Comparison of ENCODE assay signal across 12 cellular contexts in the genomic region with DNA sequence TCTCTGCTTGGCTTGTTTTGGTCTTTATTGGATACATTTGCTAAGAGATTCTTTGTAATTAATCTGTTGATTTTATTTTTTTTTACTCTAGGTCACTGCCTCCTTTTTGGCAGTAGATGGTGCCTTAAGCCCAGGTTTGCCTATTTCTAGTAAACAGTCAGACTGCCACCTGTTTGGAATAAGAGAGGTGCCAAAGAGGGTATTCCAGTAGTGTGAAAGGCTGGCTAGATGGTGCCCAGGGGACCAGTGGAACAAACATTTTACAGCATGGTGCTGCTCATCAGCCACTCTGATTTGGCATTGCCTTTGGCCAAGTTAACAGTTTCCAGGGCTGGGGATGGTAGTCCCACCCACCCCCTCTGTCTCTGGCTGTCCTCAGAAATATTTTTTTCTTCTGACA. TPM values are rescaled to one million over a fixed set of nuclear protein-coding genes. Genes with fewer than 3 reads are reported as not detected.
DNase-seq lines count a peak whose midpoint lies in the region; ATAC-seq, FAIRE-seq and TF ChIP-seq lines count a peak whose summit lies in the region.
"Had no signal": no experiment of that assay in that cellular context is flagged by ENCODE, and none has a peak within 500 bp of the region (broad histone marks: within the 10 kb centered on the region; RNA-seq: fewer than 3 reads in every experiment).

No MANE protein-coding gene starts in this region.

- H3K4me1 ChIP-seq in GM12878 (ENCODE audit: control insufficient read depth, insufficient read depth, low read length) (no peaks in the 10 kb centered on the region), liver (ENCODE audit: control insufficient read depth in 4 of 4, insufficient read depth in 4 of 4, low read length in 3 of 4) (no peaks in the 10 kb centered on the region), vagina (no peaks in the 10 kb centered on the region)
- H3K4me1 ChIP-seq: suprapubic skin had no signal

- H3K9ac ChIP-seq in GM12878 (ENCODE audit: control insufficient read depth, insufficient read depth, low read length) (no peak overlapping the region), liver (ENCODE audit: low read depth in 1 of 2, low read length in 2 of 2) (no peak overlapping the region)

- no peaks in the 10 kb centered on the region for H3K79me2 ChIP-seq in GM12878 (ENCODE audit: control insufficient read depth, insufficient read depth, low read length)

- H3K27me3 ChIP-seq in GM12878 (replicated peaks in 1 of 2; ENCODE audit: control insufficient read depth in 2 of 2, insufficient read depth in 2 of 2, low read length in 1 of 2): no peaks in the 10 kb centered on the region
- no peaks in the 10 kb centered on the region for H3K27me3 ChIP-seq in liver (ENCODE audit: control insufficient read depth in 4 of 4, insufficient read depth in 4 of 4, low read length in 3 of 4)
- H3K27me3 ChIP-seq in vagina: no peaks in the 10 kb centered on the region
- H3K27me3 ChIP-seq: suprapubic skin had no signal

- TF ChIP-seq RAD21 in GM12878 (IDR thresholded peaks at IDR 0.05; ENCODE audit: insufficient read depth, low read depth, low read length): peak; percentile 52
- peak; percentile 79 to 80 for TF ChIP-seq RAD21 in liver (IDR thresholded peaks at IDR 0.05)

- H3K4me1 Mint-ChIP-seq in effector memory CD8-positive, alpha-beta T cell (ENCODE audit: low read depth in 2 of 2): no peaks in the 10 kb centered on the region

- SMC1A ChIA-PET in GM12878 (lab: Charles Lee; ENCODE audit: uncharacterized antibody, unreplicated experiment): no interaction called here

- no peaks in the 10 kb centered on the region for H4K20me1 ChIP-seq in GM12878 (ENCODE audit: control insufficient read depth, insufficient read depth)

- TF ChIP-seq EP300 in GM12878 (IDR thresholded peaks at IDR 0.05; ENCODE audit: borderline replicate concordance in 1 of 2, control insufficient read depth in 1 of 2, low read depth in 2 of 2, low read length in 2 of 2): no peak

- H3K27ac Mint-ChIP-seq in effector memory CD8-positive, alpha-beta T cell: no peak overlapping the region

- FAIRE-seq in GM12878 (lab: Jason Lieb, UNC): no peak
- FAIRE-seq: frontal cortex, HTR-8/SVneo had no signal

- no peaks in the 10 kb centered on the region for H3K36me3 Mint-ChIP-seq in effector memory CD8-positive, alpha-beta T cell (ENCODE audit: insufficient read depth)

- H3K27ac ChIP-seq in C4-2B (no peak overlapping the region), GM12878 (ENCODE audit: control insufficient read depth, insufficient read depth) (no peak overlapping the region), liver (ENCODE audit: low read depth in 1 of 2, low read length in 2 of 2) (no peak overlapping the region), vagina (no peak overlapping the region)
- H3K27ac ChIP-seq: skin epidermis, suprapubic skin had no signal

- no TSS peak for BruUV-seq in GM12878 (replicated peaks; lab: Mats Ljungman, UMichigan)

- TF ChIP-seq POLR2A in GM12878 (IDR thresholded peaks at IDR 0.05; ENCODE audit: low read depth, low read length) (no peak), vagina (IDR thresholded peaks at IDR 0.05) (no peak)

- H3K9me3 Mint-ChIP-seq in effector memory CD8-positive, alpha-beta T cell: peaks cover 0 to 2% of the 10 kb centered on the region in 2 donors

- no peak overlapping the region for H3K4me2 ChIP-seq in GM12878 (ENCODE audit: control insufficient read depth, insufficient read depth)

- intact Hi-C loops in GM12878 (cut with micrococcal nuclease; ENCODE audit: unreplicated experiment): no loop called here
- intact Hi-C loops in vagina (cut with DNase I): no loop called here

- RAD21 ChIA-PET in GM12878 (lab: Charles Lee; ENCODE audit: unreplicated experiment): no interaction called here

- in situ Hi-C loops in GM12878 (cut with MboI): no loop called here

- CTCF ChIA-PET in GM12878 (lab: Yijun Ruan, JAX): no interaction called here

- POLR2A ChIA-PET in GM12878 (lab: Charles Lee): no interaction called here

- no peak for ATAC-seq in GM12878
- no peak for ATAC-seq in effector memory CD8-positive, alpha-beta T cell (replicated peaks)

- H3K4me3 Mint-ChIP-seq in effector memory CD8-positive, alpha-beta T cell: no peak overlapping the region

- H3K27me3 Mint-ChIP-seq in effector memory CD8-positive, alpha-beta T cell: no peaks in the 10 kb centered on the region

- H3K9me3 ChIP-seq in GM12878 (replicated peaks; ENCODE audit: control insufficient read depth, insufficient read depth, low read length): no peaks in the 10 kb centered on the region
- H3K9me3 ChIP-seq in liver (ENCODE audit: control insufficient read depth in 4 of 4, low read length in 3 of 4): no peaks in the 10 kb centered on the region
- H3K9me3 ChIP-seq in vagina: no peaks in the 10 kb centered on the region
- H3K9me3 ChIP-seq: suprapubic skin had no signal

- H3K36me3 ChIP-seq in GM12878 (ENCODE audit: control insufficient read depth in 2 of 2, insufficient read depth in 2 of 2, low read length in 1 of 2): no peaks in the 10 kb centered on the region
- H3K36me3 ChIP-seq in liver (ENCODE audit: control insufficient read depth in 4 of 4, insufficient read depth in 3 of 4, low read depth in 1 of 4, low read length in 3 of 4): no peaks in the 10 kb centered on the region
- no peaks in the 10 kb centered on the region for H3K36me3 ChIP-seq in vagina
- H3K36me3 ChIP-seq: suprapubic skin had no signal

- DNase-seq in NAMALWA (ENCODE audit: low spot score): peak; percentile 2
- no peak for DNase-seq in GM12878 (ENCODE audit: low read depth, low spot score)
- DNase-seq in vagina (ENCODE audit: extremely low spot score in 2 of 2): no peak
- DNase-seq in stimulated activated CD4-positive, alpha-beta T cell treated with anti-CD3 and anti-CD28 coated beads, Interleukin-2, amount 100 ng/mL, for 24 hours: no peak
- DNase-seq in HuH-7.5 (ENCODE audit: low spot score): no peak
- no peak for DNase-seq in effector memory CD8-positive, alpha-beta T cell

- no peak overlapping the region for H3K4me3 ChIP-seq in GM12878
- H3K4me3 ChIP-seq in liver (ENCODE audit: low read depth in 1 of 3, low read length in 3 of 3): no peak overlapping the region
- H3K4me3 ChIP-seq in vagina: no peak overlapping the region
- H3K4me3 ChIP-seq: skin epidermis, suprapubic skin had no signal

- no peak overlapping the region for H2AFZ ChIP-seq in GM12878 (ENCODE audit: control insufficient read depth, low read depth, low read length)

- TF ChIP-seq CTCF in C4-2B (conservative IDR thresholded peaks at IDR 0.05) (peak; percentile 57), GM12878 (IDR thresholded peaks at IDR 0.05 in 2 of 3, conservative IDR thresholded peaks at IDR 0.05 in 1 of 3; ENCODE audit: control insufficient read depth in 2 of 3, extremely low read depth in 1 of 3, insufficient read depth in 1 of 3, low read depth in 3 of 3, low read length in 3 of 3) (no peak; a peak in 1 of 6 replicates), liver (IDR thresholded peaks at IDR 0.05; ENCODE audit: low read depth, low read length, missing input control) (peak; percentile 56), vagina (IDR thresholded peaks at IDR 0.05) (peak in 1 of 3 experiments; percentile 16)

TF ChIP-seq in liver, 16 proteins besides CTCF, POLR2A, EP300 and RAD21 (continues in another document):
- TF ChIP-seq, protein P1, sequence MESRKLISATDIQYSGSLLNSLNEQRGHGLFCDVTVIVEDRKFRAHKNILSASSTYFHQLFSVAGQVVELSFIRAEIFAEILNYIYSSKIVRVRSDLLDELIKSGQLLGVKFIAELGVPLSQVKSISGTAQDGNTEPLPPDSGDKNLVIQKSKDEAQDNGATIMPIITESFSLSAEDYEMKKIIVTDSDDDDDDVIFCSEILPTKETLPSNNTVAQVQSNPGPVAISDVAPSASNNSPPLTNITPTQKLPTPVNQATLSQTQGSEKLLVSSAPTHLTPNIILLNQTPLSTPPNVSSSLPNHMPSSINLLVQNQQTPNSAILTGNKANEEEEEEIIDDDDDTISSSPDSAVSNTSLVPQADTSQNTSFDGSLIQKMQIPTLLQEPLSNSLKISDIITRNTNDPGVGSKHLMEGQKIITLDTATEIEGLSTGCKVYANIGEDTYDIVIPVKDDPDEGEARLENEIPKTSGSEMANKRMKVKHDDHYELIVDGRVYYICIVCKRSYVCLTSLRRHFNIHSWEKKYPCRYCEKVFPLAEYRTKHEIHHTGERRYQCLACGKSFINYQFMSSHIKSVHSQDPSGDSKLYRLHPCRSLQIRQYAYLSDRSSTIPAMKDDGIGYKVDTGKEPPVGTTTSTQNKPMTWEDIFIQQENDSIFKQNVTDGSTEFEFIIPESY (IDR thresholded peaks at IDR 0.05): no peak
- TF ChIP-seq SP1 (IDR thresholded peaks at IDR 0.05) (no peak), HNF4A (conservative IDR thresholded peaks at IDR 0.05) (no peak), TAF1 (conservative IDR thresholded peaks at IDR 0.05) (no peak), RXRA (IDR thresholded peaks at IDR 0.05) (no peak), NR2F2 (IDR thresholded peaks at IDR 0.05) (no peak), HNF4G (IDR thresholded peaks at IDR 0.05) (no peak), GABPA (IDR thresholded peaks at IDR 0.05 in 1 of 2, conservative IDR thresholded peaks at IDR 0.05 in 1 of 2) (no peak), FOXA2 (IDR thresholded peaks at IDR 0.05) (no peak), FOXA1 (IDR thresholded peaks at IDR 0.05) (no peak)
- TF ChIP-seq, protein P2, sequence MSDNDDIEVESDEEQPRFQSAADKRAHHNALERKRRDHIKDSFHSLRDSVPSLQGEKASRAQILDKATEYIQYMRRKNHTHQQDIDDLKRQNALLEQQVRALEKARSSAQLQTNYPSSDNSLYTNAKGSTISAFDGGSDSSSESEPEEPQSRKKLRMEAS (IDR thresholded peaks at IDR 0.05): no peak

RNA-seq across cellular contexts. Expression of a gene that starts 36.7 kb away (rescaled TPM):
- total RNA-seq in GM12878 (2013; cell fraction: nucleolus; rRNA removed): not detected in 2 replicates
- 0.11 and 0.28 TPM in 2 replicates for total RNA-seq in GM12878 (2014; rRNA removed)
- total RNA-seq in GM12878 (2014; rRNA removed; fragmentation: Illumina TruSeq; extraction: Trizol): 0.09 and 0.13 TPM in 2 replicates
- total RNA-seq in GM12878 (2021): 0.40 and 0.44 TPM in 2 replicates
- polyA plus RNA-seq in GM12878 (2011; ENCODE audit: low read depth): 0.09 TPM
- 0.16 and 0.17 TPM in 2 replicates for polyA plus RNA-seq in GM12878 (2011; rRNA removed)
- polyA plus RNA-seq in GM12878 (2011; cell fraction: cytosol; rRNA removed): 0.10 and 0.18 TPM in 2 replicates
- polyA plus RNA-seq in GM12878 (2011; cell fraction: nucleus; rRNA removed): 0.57 and 0.72 TPM in 2 replicates
- 0.04 TPM in 1 of 2 replicates, not detected in the other for polyA plus RNA-seq in GM12878 (2012)
- 0.25 and 0.31 TPM in 2 replicates for polyA plus RNA-seq in GM12878 (2014; fragmentation: Illumina TruSeq; extraction: Trizol)
- under 1 TPM; 0.03 to 0.09 TPM for polyA plus RNA-seq in GM12878 (2014; fragmentation: Nextera tagmentation; extraction: Ambion mirVana)
- polyA plus RNA-seq in GM12878 (2014; rRNA removed): 0.22 and 0.37 TPM in 2 replicates
- under 1 TPM; 0.06 to 0.15 TPM for polyA plus RNA-seq in GM12878 (2016; fragmentation: Nextera tagmentation; extraction: Ambion mirVana)
- polyA minus RNA-seq in GM12878 (2011; rRNA and poly(A)+ RNA removed): 0.07 and 0.36 TPM in 2 replicates
- not detected in 2 replicates for polyA minus RNA-seq in GM12878 (2011; cell fraction: cytosol; rRNA and poly(A)+ RNA removed)
- polyA minus RNA-seq in GM12878 (2011; cell fraction: nucleus; rRNA and poly(A)+ RNA removed): 0.24 and 0.48 TPM in 2 replicates
- 1 to 10 TPM; 1.1 to 1.4 TPM for total RNA-seq in liver
- polyA plus RNA-seq in liver: 1 to 10 TPM in 1 of 2 donors, under 1 TPM in 1; 0.24 to 1.3 TPM
- total RNA-seq in vagina: 21.1 TPM

Comparison
In these comparisons a context has a peak if more than half of its experiments do, and no peak if none do; other contexts are left out.
1. CTCF ChIP-seq: peak in C4-2B (single experiment) and liver (single experiment); none in GM12878 (0 of 3).